ENCODE assay signal across 17 cellular contexts in the genomic region with DNA sequence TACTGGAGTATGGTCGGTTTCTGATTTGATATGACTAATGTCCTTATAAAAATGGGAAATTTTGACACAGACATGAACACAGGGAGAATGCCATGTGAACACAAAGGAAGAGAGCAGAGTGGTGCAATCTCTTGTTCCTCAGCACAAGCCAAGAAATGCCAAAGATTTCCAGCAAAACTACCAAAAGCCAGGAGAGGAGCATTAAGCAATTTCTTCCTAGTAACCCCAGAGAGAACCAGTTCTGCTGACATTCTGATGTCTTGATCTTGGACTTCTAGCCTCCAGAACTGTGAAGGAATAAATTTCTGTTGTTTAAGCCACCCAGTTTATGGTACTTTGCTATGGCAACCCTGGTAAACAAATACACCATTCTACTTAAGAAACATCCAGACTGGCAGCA.
"Had no signal": no experiment of that assay in that cellular context is flagged by ENCODE, and none has a peak within 500 bp of the region (broad histone marks: within the 10 kb centered on the region; RNA-seq: fewer than 3 reads in every experiment).

No MANE protein-coding gene starts in this region.

- H3K27ac ChIP-seq: neutrophil, tibial artery, uterus had no signal

- ATAC-seq: left ventricle myocardium superior, natural killer cell had no signal

- H3K4me1 ChIP-seq: tibial artery, uterus had no signal

- H3K4me3 ChIP-seq: tibial artery, uterus had no signal

- DNase-seq: activated B cell treated with CpG ODN at 0.5 μM for 24 hours; activated CD4-positive, alpha-beta T cell treated with anti-CD3 and anti-CD28 coated beads, Interleukin-2, amount 10 ng/mL, durations not matched to agents 7 days and 5 days; activated CD8-positive, alpha-beta memory T cell treated with anti-CD3 and anti-CD28 coated beads for 24 hours; activated naive CD4-positive, alpha-beta T cell; activated naive CD8-positive, alpha-beta T cell treated with anti-CD3 and anti-CD28 coated beads, Interleukin-2, amount 10 ng/mL, durations not matched to agents 7 days and 5 days; anterior cingulate cortex; dermis blood vessel endothelial cell; kidney glomerular epithelial cell; left ventricle myocardium superior; mesendoderm; natural killer cell; retina; stimulated activated CD4-positive, alpha-beta T cell treated with anti-CD3 and anti-CD28 coated beads, Interleukin-2, amount 100 ng/mL, for 48 hours; stimulated activated naive B cell treated with anti-CD40 and anti-IgM and Interleukin-4, amounts not matched to agents 10 μg/mL and 1 μg/mL and 100 μg/mL, for 72 hours; tibial artery; uterus had no signal

- H3K27me3 ChIP-seq: tibial artery, uterus had no signal

- H3K36me3 ChIP-seq: neutrophil, tibial artery, uterus had no signal

- H3K9me3 ChIP-seq: neutrophil, tibial artery, uterus had no signal
